In the genomic region with DNA sequence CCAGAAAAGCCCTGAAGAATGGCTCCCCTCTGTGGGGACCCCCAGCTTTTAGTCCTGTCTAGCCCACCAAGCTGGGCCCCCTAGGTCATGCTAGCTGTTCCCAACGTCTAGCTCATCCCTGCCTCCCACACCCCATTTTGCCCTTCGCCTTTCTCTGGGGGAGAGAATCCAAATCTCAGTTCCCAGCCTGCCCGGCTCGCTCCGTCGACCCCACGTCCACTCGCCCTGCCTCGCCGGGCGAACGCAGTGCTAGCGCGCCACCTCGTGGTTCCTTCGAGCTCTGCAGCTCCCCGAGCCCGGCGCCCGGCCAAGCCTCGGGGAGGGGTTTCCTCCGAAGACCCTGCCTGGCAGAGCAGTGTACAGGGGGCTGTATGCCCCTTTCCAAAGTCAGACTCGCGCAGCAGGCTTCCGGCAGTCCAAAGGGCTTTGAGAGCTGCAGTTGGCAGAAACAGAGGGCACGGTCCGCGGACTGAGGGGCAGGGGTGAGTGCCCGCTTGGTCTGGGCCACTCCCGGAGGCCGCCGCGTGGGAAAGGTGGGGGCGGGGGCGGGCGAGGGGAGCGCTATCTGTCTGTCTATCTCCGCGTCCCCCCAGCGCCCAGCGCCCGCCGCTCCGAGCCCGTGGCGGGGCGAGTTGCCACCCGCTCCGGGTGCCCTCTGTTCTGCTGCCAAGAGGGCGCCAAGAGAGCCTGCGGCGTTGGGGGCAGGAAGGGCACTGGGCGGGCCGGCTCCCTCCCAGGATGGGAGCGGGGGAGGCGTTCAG, we compare ENCODE assay signal across 8 cellular contexts. TPM values are rescaled to one million over a fixed set of nuclear protein-coding genes. Genes with fewer than 3 reads are reported as not detected.
DNase-seq lines count a peak whose midpoint lies in the region; ATAC-seq and TF ChIP-seq lines count a peak whose summit lies in the region.

No MANE protein-coding gene starts in this region.

- H4K20me1 ChIP-seq in DOHH2 (ENCODE audit: control insufficient read depth, insufficient read depth, low read depth, low read length): no peaks in the 10 kb centered on the region

- in situ Hi-C loops in astrocyte of the spinal cord (cut with HindIII; ENCODE audit: low sequenced_read_pairs): loop anchor here (10.0 kb wide), 1 partner anchor 82 kb away; no protein-coding TSS in a partner anchor

- H3K9me3 Mint-ChIP-seq in immature natural killer cell: peaks cover 0 to 2% (median 0%) of the 10 kb centered on the region in 6 donors

- peaks cover 10% of the 10 kb centered on the region for H3K4me1 ChIP-seq in DOHH2 (ENCODE audit: control insufficient read depth, low read length)

- TF ChIP-seq CTCF in DOHH2 (IDR thresholded peaks at IDR 0.05; ENCODE audit: low read depth, low read length, poor library complexity, severe bottlenecking) (peak; percentile 99), astrocyte of the spinal cord (IDR thresholded peaks at IDR 0.05; ENCODE audit: low read depth, low read length) (peak; percentile 96)

- peaks cover 79% of the 10 kb centered on the region for H3K27me3 ChIP-seq in DOHH2 (ENCODE audit: control insufficient read depth, low read length)

- H3K27ac ChIP-seq in DOHH2 (ENCODE audit: low read depth, low read length): no peak overlapping the region

- peaks cover 21 to 29% of the 10 kb centered on the region in 2 donors for H3K4me1 Mint-ChIP-seq in immature natural killer cell

- peaks cover 24 to 60% (median 37%) of the 10 kb centered on the region in 3 donors for H3K27me3 Mint-ChIP-seq in immature natural killer cell (ENCODE audit: low read depth in 3 of 3)

- H3F3A ChIP-seq in DOHH2 (ENCODE audit: control insufficient read depth, insufficient read depth): no peaks in the 10 kb centered on the region

- H3K27ac Mint-ChIP-seq in immature natural killer cell: no peak overlapping the region

- H3K36me3 ChIP-seq in DOHH2 (ENCODE audit: control insufficient read depth, low read length): no peaks in the 10 kb centered on the region

- peak; percentile 21 for DNase-seq in LHCN-M2 (ENCODE audit: low read depth)
- DNase-seq in T-helper 2 cell: peak; percentile 33 to 56 (median 51)
- DNase-seq in astrocyte of the spinal cord (ENCODE audit: low read depth, low spot score): peak; percentile 7
- DNase-seq in immature natural killer cell: peak; percentile 58 to 62 (median 58)
- peak; percentile 58 for DNase-seq in stimulated activated CD4-positive, alpha-beta T cell treated with anti-CD3 and anti-CD28 coated beads, Interleukin-1b, Interleukin-23, amount 100 ng/mL, for 48 hours

- H3K79me2 ChIP-seq in DOHH2 (ENCODE audit: control insufficient read depth, low read length): no peaks in the 10 kb centered on the region

- peak overlapping the region in 4 of 5 donors; percentile 32 to 68 (median 48) for H3K4me3 Mint-ChIP-seq in immature natural killer cell

- H3K4me3 ChIP-seq in DOHH2 (ENCODE audit: low read length) (0 out of 2 replicates have a peak overlapping the region, but pooled peaks have one; percentile 23), astrocyte of the spinal cord (ENCODE audit: low read depth, low read length) (peak overlapping the region; percentile 18)

- no peaks in the 10 kb centered on the region for H3K9me2 ChIP-seq in DOHH2 (replicated peaks; ENCODE audit: control insufficient read depth, low read length)

- H3K4me2 ChIP-seq in DOHH2 (ENCODE audit: low read length): peak overlapping the region; percentile 48

- ATAC-seq in HG03521 (IDR thresholded peaks at IDR 0.05; ENCODE audit: unreplicated experiment) (no peak), HG02973 (IDR thresholded peaks at IDR 0.05; ENCODE audit: unreplicated experiment) (no peak)

- H3K36me3 Mint-ChIP-seq in immature natural killer cell: no peaks in the 10 kb centered on the region

- no peaks in the 10 kb centered on the region for H3K9me3 ChIP-seq in DOHH2 (ENCODE audit: control insufficient read depth, insufficient read depth, low read length)

RNA-seq across cellular contexts. Expression of a gene that starts 1.7 kb away (rescaled TPM):
- 0.29 and 0.32 TPM in 2 replicates for total RNA-seq in LHCN-M2 (2014; rRNA removed)
- polyA plus RNA-seq in LHCN-M2 (2012): 0.66 TPM
- not detected for polyA plus RNA-seq in immature natural killer cell

RNA-seq across cellular contexts. Expression of a gene that starts 27.7 kb away (rescaled TPM):
- 0.06 TPM in 1 of 2 replicates, not detected in the other for total RNA-seq in LHCN-M2 (2014; rRNA removed)
- 0.09 TPM for polyA plus RNA-seq in LHCN-M2 (2012)
- polyA plus RNA-seq in immature natural killer cell: under 1 TPM in 2 of 3 donors, not detected in 1; 0.19 to 0.32 TPM

RNA-seq across cellular contexts. Expression of a gene that starts 59.2 kb away (rescaled TPM):
- total RNA-seq in LHCN-M2 (2014; rRNA removed): 382 and 426 TPM in 2 replicates
- 567 TPM for polyA plus RNA-seq in LHCN-M2 (2012)
- polyA plus RNA-seq in immature natural killer cell: 1 to 10 TPM in 1 of 3 donors, under 1 TPM in 1, not detected in 1; 0.54 to 1.1 TPM

Comparison
In these comparisons a context has a peak if more than half of its experiments do, and no peak if none do; other contexts are left out.
1. DNase-seq: peak in every context shown above with its lines; median percentile 58 in immature natural killer cell; 58 in stimulated activated CD4-positive, alpha-beta T cell treated with anti-CD3 and anti-CD28 coated beads, Interleukin-1b, Interleukin-23, amount 100 ng/mL, for 48 hours; 51 in T-helper 2 cell; 21 in LHCN-M2; 7 in astrocyte of the spinal cord.